Comparison of ENCODE assay signal across 11 cellular contexts in genomic region chr3:46898321-46899150, GRCh38. TPM values are rescaled to one million over a fixed set of nuclear protein-coding genes. Genes with fewer than 3 reads are reported as not detected.
DNase-seq lines count a peak whose midpoint lies in the region; ATAC-seq and TF ChIP-seq lines count a peak whose summit lies in the region.
"Had no signal": no experiment of that assay in that cellular context is flagged by ENCODE, and none has a peak within 500 bp of the region (broad histone marks: within the 10 kb centered on the region; RNA-seq: fewer than 3 reads in every experiment).

No MANE protein-coding gene starts in this region.

- H3K27ac ChIP-seq in GM23338 (ENCODE audit: low read depth) (no peak overlapping the region), RWPE2 (ENCODE audit: poor library complexity, severe bottlenecking) (no peak overlapping the region), right cardiac atrium (ENCODE audit: low read length) (no peak overlapping the region)
- H3K27ac ChIP-seq: HL-60 had no signal

- peak overlapping the region; percentile 74; the same call in 1 of the 2 replicates for H2AFZ ChIP-seq in GM23338

- intact Hi-C loops in right cardiac atrium (cut with DNase I), result loop anchor here in 2 of 4 donors (5.0 kb wide), 2 partner anchors 36 to 191 kb away; partner anchors contain the start of gene MYL3 (in 1 of the 2)

- H3K27ac Mint-ChIP-seq in GM23338, result no peak overlapping the region
- H3K27ac Mint-ChIP-seq: T-helper 1 cell treated with Interleukin-12 subunit alpha and Interleukin-12 subunit beta and Interleukin-4 antibody, amounts not matched to agents 30 μg/mL and 1 μg/mL, for 36 hours had no signal

- H3F3A ChIP-seq in GM23338 (replicated peaks; ENCODE audit: low read depth), result no peaks in the 10 kb centered on the region

- peak overlapping the region; percentile 76 for H3K4me2 ChIP-seq in GM23338

- no peaks in the 10 kb centered on the region for H3K9me3 Mint-ChIP-seq in GM23338
- H3K9me3 Mint-ChIP-seq: T-helper 1 cell treated with Interleukin-12 subunit alpha and Interleukin-12 subunit beta and Interleukin-4 antibody, amounts not matched to agents 30 μg/mL and 1 μg/mL, for 36 hours had no signal

- DNase-seq in GM23338 (ENCODE audit: low spot score) (peak; percentile 69), RWPE2 (ENCODE audit: low spot score) (peak; percentile 57), right cardiac atrium (peak; percentile 37 to 70 (median 56)), skeletal muscle cell (ENCODE audit: low read depth) (no peak), NCI-H526 treated with DMSO at 0.1 percent for 48 hours (lab: John Stamatoyannopoulos, UW) (no peak)
- DNase-seq: DMS 273 treated with DMSO at 0.1 percent for 48 hours, NCI-H1694 had no signal

- H3K9me3 ChIP-seq in RWPE2 (ENCODE audit: severe bottlenecking), result no peaks in the 10 kb centered on the region
- no peaks in the 10 kb centered on the region for H3K9me3 ChIP-seq in right cardiac atrium (ENCODE audit: control insufficient read depth, low read length)

- H3K4me1 ChIP-seq in GM23338 (ENCODE audit: insufficient read depth) (no peaks in the 10 kb centered on the region), RWPE2 (ENCODE audit: insufficient read depth, poor library complexity, severe bottlenecking) (no peaks in the 10 kb centered on the region), right cardiac atrium (ENCODE audit: control insufficient read depth, insufficient read depth, low read length) (peaks cover 2% of the 10 kb centered on the region)

- TF ChIP-seq CTCF in GM23338 (conservative IDR thresholded peaks at IDR 0.05; ENCODE audit: low read depth in 2 of 2), result no peak
- TF ChIP-seq CTCF in RWPE2 (IDR thresholded peaks at IDR 0.05; ENCODE audit: poor library complexity, severe bottlenecking), result no peak

- ATAC-seq in GM23338, result peak; percentile 76
- ATAC-seq in RWPE2 (ENCODE audit: low read depth), result no peak
- ATAC-seq in right cardiac atrium, result no peak
- no peak for ATAC-seq in GM21619 (IDR thresholded peaks at IDR 0.05; ENCODE audit: unreplicated experiment)
- no peak for ATAC-seq in HG02610 (IDR thresholded peaks at IDR 0.05; ENCODE audit: unreplicated experiment)

- no peaks in the 10 kb centered on the region for H3K9me2 ChIP-seq in GM23338 (ENCODE audit: insufficient read depth)

- H3K27me3 ChIP-seq in GM23338 (ENCODE audit: insufficient read depth), result peaks cover 27% of the 10 kb centered on the region
- no peaks in the 10 kb centered on the region for H3K27me3 ChIP-seq in RWPE2 (ENCODE audit: insufficient read depth, poor library complexity, severe bottlenecking)
- no peaks in the 10 kb centered on the region for H3K27me3 ChIP-seq in right cardiac atrium (ENCODE audit: control insufficient read depth, insufficient read depth)

- H3K36me3 ChIP-seq in GM23338 (ENCODE audit: insufficient read depth), result no peaks in the 10 kb centered on the region
- no peaks in the 10 kb centered on the region for H3K36me3 ChIP-seq in RWPE2 (ENCODE audit: low read depth)

- H4K20me1 ChIP-seq in GM23338 (replicated peaks; ENCODE audit: insufficient read depth), result 0 out of 2 replicates have a peak, but pooled peaks cover 3% of the 10 kb centered on the region

- peak overlapping the region; percentile 62 for H3K4me3 Mint-ChIP-seq in GM23338
- H3K4me3 Mint-ChIP-seq: T-helper 1 cell treated with Interleukin-12 subunit alpha and Interleukin-12 subunit beta and Interleukin-4 antibody, amounts not matched to agents 30 μg/mL and 1 μg/mL, for 36 hours had no signal

- peaks cover 8% of the 10 kb centered on the region; the same call in 2 of the 3 replicates for H3K4me1 Mint-ChIP-seq in GM23338

- no peaks in the 10 kb centered on the region for H3K36me3 Mint-ChIP-seq in GM23338 (ENCODE audit: low read depth)

- no peaks in the 10 kb centered on the region for H3K79me2 ChIP-seq in GM23338 (replicated peaks; ENCODE audit: insufficient read depth)

- H3K27me3 Mint-ChIP-seq in GM23338 (ENCODE audit: insufficient read depth, low read depth, poor library complexity), result peaks cover 35% of the 10 kb centered on the region

- WGBS in right cardiac atrium, result 24% methylated on average over 71 of the region's 71 CpGs

- H3K4me3 ChIP-seq in GM23338, result peak overlapping the region; percentile 45
- H3K4me3 ChIP-seq in RWPE2 (ENCODE audit: severe bottlenecking), result no peak overlapping the region
- H3K4me3 ChIP-seq in right cardiac atrium (ENCODE audit: low read length), result no peak overlapping the region
- H3K4me3 ChIP-seq in skeletal muscle cell (ENCODE audit: low read depth, low read length), result peak overlapping the region; percentile 26

TF ChIP-seq in GM23338, 12 proteins besides CTCF, POLR2A, EP300 and RAD21:
- TF ChIP-seq REST (IDR thresholded peaks at IDR 0.05; ENCODE audit: unreplicated experiment) (no peak), EZH2 (IDR thresholded peaks at IDR 0.05; ENCODE audit: low read depth, unreplicated experiment) (peak; percentile 32)

RNA-seq across cellular contexts. Expression of gene PTH1R, which starts 21.0 kb away (rescaled TPM):
- 1.3 and 5.7 TPM in 2 replicates for total RNA-seq in GM23338 (2014; rRNA removed; shearing (Covaris generic))
- polyA plus RNA-seq in GM23338 (2016; fragmentation: Nextera tagmentation; extraction: Ambion mirVana), result 1.1 and 1.9 TPM in 2 replicates
- total RNA-seq in right cardiac atrium, result 10 to 100 TPM in 3 of 4 donors, 1 to 10 TPM in 1; 9.3 to 15.6 (median 12.6) TPM
- 18.5 TPM for polyA plus RNA-seq in right cardiac atrium

RNA-seq across cellular contexts. Expression of gene MYL3, which starts 35.3 kb away (rescaled TPM):
- total RNA-seq in GM23338 (2014; rRNA removed; shearing (Covaris generic)), result not detected in 2 replicates
- polyA plus RNA-seq in GM23338 (2016; fragmentation: Nextera tagmentation; extraction: Ambion mirVana), result 1.0 TPM in 1 of 2 replicates, not detected in the other
- 100 to 1,000 TPM in 3 of 4 donors, 10 to 100 TPM in 1; 42.7 to 442 (median 293) TPM for total RNA-seq in right cardiac atrium
- polyA plus RNA-seq in right cardiac atrium, result 1,012 TPM

Comparison
In these comparisons a context has a peak if more than half of its experiments do, and no peak if none do; other contexts are left out.
1. DNase-seq: peak in GM23338 (single experiment), RWPE2 (single experiment) and right cardiac atrium (3 of 3); none in skeletal muscle cell (single experiment) and NCI-H526 treated with DMSO at 0.1 percent for 48 hours (single experiment).
2. H3K4me3 ChIP-seq: peak in GM23338 (single experiment) and skeletal muscle cell (single experiment); none in RWPE2 (single experiment) and right cardiac atrium (single experiment).
3. RNA of gene MYL3, which starts 35.3 kb away (total RNA-seq): 42.7 to 442 TPM in right cardiac atrium; not detected in GM23338; every median in the first group is over 10 times any median in the second.